In the genomic region with DNA sequence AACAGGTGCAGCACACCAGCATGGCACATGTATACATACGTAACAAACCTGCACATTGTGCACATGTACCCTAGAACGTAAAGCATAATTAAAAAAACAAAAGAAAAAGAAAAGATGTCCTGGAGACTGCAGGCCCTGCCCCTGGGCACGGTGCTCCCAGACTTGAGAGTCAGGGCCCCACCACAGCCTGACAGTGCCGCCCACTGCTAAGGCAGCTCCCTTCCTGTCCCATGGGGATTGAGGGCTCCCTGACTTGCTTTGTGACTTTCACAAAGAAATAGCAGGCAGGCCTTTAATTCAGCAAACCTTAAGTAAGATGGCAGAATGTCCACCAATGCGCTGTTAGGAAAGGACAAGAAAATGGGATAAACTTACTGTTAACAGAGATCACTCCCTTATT, we compare ENCODE assay signal across 26 cellular contexts.
"Had no signal": no experiment of that assay in that cellular context is flagged by ENCODE, and none has a peak within 500 bp of the region (broad histone marks: within the 10 kb centered on the region; RNA-seq: fewer than 3 reads in every experiment).

No MANE protein-coding gene starts in this region.

- H3K27ac Mint-ChIP-seq: activated CD4-positive, alpha-beta T cell treated with anti-CD3 and anti-CD28 coated beads, Interleukin-2, amount 10 ng/mL, durations not matched to agents 24 days and 14 days; activated naive CD4-positive, alpha-beta T cell treated with anti-CD3 and anti-CD28 coated beads for 36 hours; activated naive CD8-positive, alpha-beta T cell treated with anti-CD3 and anti-CD28 coated beads for 36 hours; activated T-cell treated with anti-CD3 and anti-CD28 coated beads, Interleukin-2, amount 50 U/mL, for 72 hours; brain; immature natural killer cell; nephron; stimulated activated effector memory CD8-positive, alpha-beta T cell treated with anti-CD3 and anti-CD28 coated beads, Interleukin-12 subunit alpha, Interleukin-12 subunit beta, amount 100 ng/mL, for 72 hours had no signal

- H3K4me3 ChIP-seq: adrenal gland, ascending aorta, cardiac muscle cell, colonic mucosa, lower lobe of right lung, sigmoid colon, suprapubic skin, tibial nerve had no signal

- H3K9me3 Mint-ChIP-seq: activated naive CD4-positive, alpha-beta T cell treated with anti-CD3 and anti-CD28 coated beads for 36 hours; activated T-cell treated with anti-CD3 and anti-CD28 coated beads, Interleukin-2, amount 50 U/mL, for 72 hours; immature natural killer cell; stimulated activated effector memory CD8-positive, alpha-beta T cell treated with anti-CD3 and anti-CD28 coated beads, Interleukin-12 subunit alpha, Interleukin-12 subunit beta, amount 100 ng/mL, for 72 hours had no signal

- H3K9me3 ChIP-seq: adrenal gland, ascending aorta, colonic mucosa, lower lobe of right lung, sigmoid colon, suprapubic skin had no signal

- H3K4me1 ChIP-seq: adrenal gland, ascending aorta, colonic mucosa, sigmoid colon had no signal

- H3K27me3 ChIP-seq: adrenal gland, ascending aorta, cardiac muscle cell, colonic mucosa, sigmoid colon, suprapubic skin, tibial nerve had no signal

- H3K27ac ChIP-seq: adrenal gland, ascending aorta, cardiac muscle cell, colonic mucosa, lower lobe of right lung, sigmoid colon, suprapubic skin, tibial nerve, WERI-Rb-1 had no signal

- H3K36me3 Mint-ChIP-seq: immature natural killer cell; stimulated activated effector memory CD8-positive, alpha-beta T cell treated with anti-CD3 and anti-CD28 coated beads, Interleukin-12 subunit alpha, Interleukin-12 subunit beta, amount 100 ng/mL, for 72 hours had no signal

- DNase-seq: activated CD4-positive, alpha-beta T cell treated with anti-CD3 and anti-CD28 coated beads, Interleukin-2, amount 10 ng/mL, durations not matched to agents 24 days and 14 days; activated naive CD4-positive, alpha-beta T cell treated with anti-CD3 and anti-CD28 coated beads for 36 hours; activated naive CD8-positive, alpha-beta T cell treated with anti-CD3 and anti-CD28 coated beads for 36 hours; activated T-cell treated with anti-CD3 and anti-CD28 coated beads for 4 hours; activated T-cell treated with anti-CD3 and anti-CD28 coated beads, Interleukin-2, amount 50 U/mL, for 72 hours; adrenal gland; cerebellar nuclear complex; colonic mucosa; foreskin fibroblast; hippocampal formation; immature natural killer cell; lower lobe of right lung; mesendoderm; retina; sigmoid colon; small intestine; stimulated activated CD4-positive, alpha-beta T cell treated with anti-CD3 and anti-CD28 coated beads, Interleukin-4, amount 100 ng/mL, for 24 hours; WERI-Rb-1 had no signal

- H3K27me3 Mint-ChIP-seq: activated CD4-positive, alpha-beta T cell treated with anti-CD3 and anti-CD28 coated beads, Interleukin-2, amount 10 ng/mL, durations not matched to agents 24 days and 14 days; activated naive CD8-positive, alpha-beta T cell treated with anti-CD3 and anti-CD28 coated beads for 36 hours; brain had no signal

- H3K4me3 Mint-ChIP-seq: activated CD4-positive, alpha-beta T cell treated with anti-CD3 and anti-CD28 coated beads, Interleukin-2, amount 10 ng/mL, durations not matched to agents 24 days and 14 days; activated naive CD4-positive, alpha-beta T cell treated with anti-CD3 and anti-CD28 coated beads for 36 hours; activated naive CD8-positive, alpha-beta T cell treated with anti-CD3 and anti-CD28 coated beads for 36 hours; activated T-cell treated with anti-CD3 and anti-CD28 coated beads, Interleukin-2, amount 50 U/mL, for 72 hours; brain; immature natural killer cell; nephron; stimulated activated effector memory CD8-positive, alpha-beta T cell treated with anti-CD3 and anti-CD28 coated beads, Interleukin-12 subunit alpha, Interleukin-12 subunit beta, amount 100 ng/mL, for 72 hours had no signal

- H3K36me3 ChIP-seq: adrenal gland, ascending aorta, cardiac muscle cell, colonic mucosa, lower lobe of right lung, sigmoid colon, suprapubic skin, tibial nerve, WERI-Rb-1 had no signal

- H3K4me1 Mint-ChIP-seq: nephron had no signal

- ATAC-seq: activated CD4-positive, CD25-positive, alpha-beta regulatory T cell treated with anti-CD3 and anti-CD28 coated beads, Interleukin-2, amount 50 U/mL, for 24 hours; activated T-cell treated with anti-CD3 and anti-CD28 coated beads, Interleukin-2, amount 50 U/mL, for 72 hours; lower lobe of right lung; stimulated activated effector memory CD8-positive, alpha-beta T cell treated with anti-CD3 and anti-CD28 coated beads, Interleukin-12 subunit alpha, Interleukin-12 subunit beta, amount 100 ng/mL, for 72 hours had no signal
